In genomic region chr1:74571875-74572274, GRCh38 we compare ENCODE assay signal across 1 cellular context.
TF ChIP-seq lines count a peak whose summit lies in the region.

No MANE protein-coding gene starts in this region.

TF ChIP-seq in SK-N-SH, 30 proteins besides CTCF, POLR2A, EP300 and RAD21:
- TF ChIP-seq REST (IDR thresholded peaks at IDR 0.05; ENCODE audit: low read depth, low read length) = peak; percentile 53; the same call in 1 of the 2 replicates
- TF ChIP-seq JUND (IDR thresholded peaks at IDR 0.05) = no peak
- no peak for TF ChIP-seq YY1 (IDR thresholded peaks at IDR 0.05; ENCODE audit: low read depth)
- no peak for TF ChIP-seq MAX (IDR thresholded peaks at IDR 0.05; ENCODE audit: low read depth)
- no peak for TF ChIP-seq ZBTB33 (IDR thresholded peaks at IDR 0.05; ENCODE audit: borderline replicate concordance, low read depth)
